ENCODE assay signal across 9 cellular contexts in the genomic region with DNA sequence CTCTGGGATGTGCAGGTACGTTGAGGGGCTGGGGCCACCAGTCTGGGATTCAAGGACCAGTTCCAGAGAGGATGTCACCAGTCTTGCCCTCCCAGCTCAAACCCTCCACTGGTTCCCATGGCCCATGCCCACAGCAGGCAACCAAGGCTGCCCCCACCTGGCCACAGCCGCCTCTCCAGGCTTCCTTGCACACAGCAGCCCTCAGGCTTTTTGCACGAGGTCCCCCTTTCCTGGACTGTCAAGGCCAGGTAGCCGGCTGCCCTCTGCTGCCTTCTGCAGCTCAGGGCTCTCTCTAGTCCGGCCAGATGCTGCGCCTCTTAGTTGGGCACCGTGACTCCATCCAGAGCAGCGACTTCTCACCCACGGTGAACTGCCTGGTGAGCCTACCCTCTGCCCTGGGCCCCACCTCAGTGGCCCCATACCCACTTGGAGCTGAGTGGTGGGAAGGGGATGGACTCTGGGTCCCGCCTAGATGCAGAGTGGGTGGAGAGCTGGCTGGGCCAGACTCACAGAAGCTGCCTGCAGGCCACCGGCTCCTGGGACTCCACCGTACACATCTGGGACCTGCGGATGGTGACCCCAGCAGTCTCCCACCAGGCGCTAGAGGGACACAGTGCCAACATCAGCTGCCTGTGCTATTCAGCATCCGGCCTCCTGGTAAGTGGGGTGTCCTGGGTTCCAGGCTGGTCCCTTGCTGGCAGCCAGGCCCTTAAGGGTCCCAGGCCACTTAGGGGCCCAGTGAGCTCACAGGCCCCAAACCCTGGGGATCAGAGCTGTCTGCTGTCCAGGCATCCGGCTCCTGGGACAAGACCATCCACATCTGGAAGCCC. TPM values are rescaled to one million over a fixed set of nuclear protein-coding genes. Genes with fewer than 3 reads are reported as not detected.
DNase-seq lines count a peak whose midpoint lies in the region; ATAC-seq and TF ChIP-seq lines count a peak whose summit lies in the region.
"Had no signal": no experiment of that assay in that cellular context is flagged by ENCODE, and none has a peak within 500 bp of the region (broad histone marks: within the 10 kb centered on the region; RNA-seq: fewer than 3 reads in every experiment).

No MANE protein-coding gene starts in this region.

- peak overlapping the region; percentile 64 for H3K27ac Mint-ChIP-seq in endodermal cell

- no peak overlapping the region for H3K27ac ChIP-seq in 22Rv1
- H3K27ac ChIP-seq in endodermal cell (ENCODE audit: low read depth, low read length) = no peak overlapping the region

- peaks cover 42% of the 10 kb centered on the region for H3K36me3 ChIP-seq in endodermal cell (ENCODE audit: control insufficient read depth, insufficient read depth, low read length)

- TF ChIP-seq CTCF in 22Rv1 (IDR thresholded peaks at IDR 0.05) (peak; percentile 68), endodermal cell (conservative IDR thresholded peaks at IDR 0.05) (peak; percentile 78)

- peaks cover 1% of the 10 kb centered on the region for H3K27me3 Mint-ChIP-seq in endodermal cell (ENCODE audit: insufficient read depth)

- H3K4me1 ChIP-seq in endodermal cell (ENCODE audit: control insufficient read depth, insufficient read depth, low read length) = peaks cover 2% of the 10 kb centered on the region

- H3K4me3 Mint-ChIP-seq in endodermal cell = no peak overlapping the region

- DNase-seq in ELF-1 (ENCODE audit: low read depth, low spot score) (peak; percentile 81), NOMO-1 treated with dmso at 0.1 percent for 144 hours (lab: John Stamatoyannopoulos, UW; ENCODE audit: unreplicated experiment) (peak; percentile 33), endodermal cell (peak; percentile 93), globus pallidus (ENCODE audit: low spot score) (no peak), T-helper 2 cell (no peak)

- H3K27me3 ChIP-seq in endodermal cell (ENCODE audit: control insufficient read depth, insufficient read depth, low read length, poor library complexity, severe bottlenecking) = no peaks in the 10 kb centered on the region

- ATAC-seq in GM18909 (IDR thresholded peaks at IDR 0.05; ENCODE audit: poor library complexity, unreplicated experiment) (no peak), GM19395 (IDR thresholded peaks at IDR 0.05; ENCODE audit: unreplicated experiment) (no peak)
- ATAC-seq: activated naive CD4-positive, alpha-beta T cell treated with anti-CD3 and anti-CD28 coated beads, Interleukin-2, amount 50 U/mL, for 72 hours had no signal

- WGBS in endodermal cell (ENCODE audit: insufficient coverage in 1 of 2, insufficient read length in 1 of 2), 2 experiments = 72 to 85% methylated on average over 13 to 16 of the region's 16 CpGs

- no peak overlapping the region for H3K4me3 ChIP-seq in endodermal cell (ENCODE audit: low read length)

- H3K4me1 Mint-ChIP-seq in endodermal cell = peaks cover 12% of the 10 kb centered on the region

- H3K9ac ChIP-seq in endodermal cell (ENCODE audit: extremely low read depth, low read length, poor library complexity, severe bottlenecking) = no peak overlapping the region

- peaks cover 40% of the 10 kb centered on the region for H3K36me3 Mint-ChIP-seq in endodermal cell (ENCODE audit: low read depth)

- H3K9me3 Mint-ChIP-seq in endodermal cell = no peaks in the 10 kb centered on the region
- H3K9me3 Mint-ChIP-seq: activated naive CD4-positive, alpha-beta T cell treated with anti-CD3 and anti-CD28 coated beads, Interleukin-2, amount 50 U/mL, for 72 hours had no signal

- no peaks in the 10 kb centered on the region for H3K9me3 ChIP-seq in endodermal cell (ENCODE audit: control insufficient read depth, low read length)

RNA-seq across cellular contexts. Expression of a gene that starts 2.9 kb away (rescaled TPM):
- total RNA-seq in endodermal cell = not detected
- not detected for polyA plus RNA-seq in endodermal cell (2013, experiment 1 of 2)
- polyA plus RNA-seq in endodermal cell (2013, experiment 2 of 2) = not detected
- total RNA-seq: activated naive CD4-positive, alpha-beta T cell treated with anti-CD3 and anti-CD28 coated beads, Interleukin-2, amount 50 U/mL, for 72 hours had no signal

RNA-seq across cellular contexts. Expression of a gene that starts 5.6 kb away (rescaled TPM):
- 1,000 to 10,000 TPM; 1,507 to 1,578 TPM for total RNA-seq in endodermal cell
- 1,782 TPM for polyA plus RNA-seq in endodermal cell (2013, experiment 1 of 2)
- 1,780 TPM for polyA plus RNA-seq in endodermal cell (2013, experiment 2 of 2)

RNA-seq across cellular contexts. Expression of a gene that starts 5.8 kb away (rescaled TPM):
- total RNA-seq in endodermal cell = 10 to 100 TPM; 50.9 to 51.4 TPM
- 34.2 TPM for polyA plus RNA-seq in endodermal cell (2013, experiment 1 of 2)
- polyA plus RNA-seq in endodermal cell (2013, experiment 2 of 2) = 34.9 TPM

Comparison
In these comparisons a context has a peak if more than half of its experiments do, and no peak if none do; other contexts are left out.
1. DNase-seq: peak in ELF-1 (single experiment), NOMO-1 treated with dmso at 0.1 percent for 144 hours (single experiment) and endodermal cell (single experiment); none in globus pallidus (single experiment) and T-helper 2 cell (0 of 5).